6 cellular contexts compared by ENCODE assay signal in genomic region chr6:25916330-25916729, GRCh38. TPM values are rescaled to one million over a fixed set of nuclear protein-coding genes. Genes with fewer than 3 reads are reported as not detected.
"Had no signal": no experiment of that assay in that cellular context is flagged by ENCODE, and none has a peak within 500 bp of the region (broad histone marks: within the 10 kb centered on the region; RNA-seq: fewer than 3 reads in every experiment).

No MANE protein-coding gene starts in this region.

- H3K4me3 ChIP-seq: GM23338 had no signal

- DNase-seq: H9, HCEC 1CT, KBM-7 had no signal

- H3K4me1 Mint-ChIP-seq: GM23338 had no signal

- H3K4me3 Mint-ChIP-seq: GM23338, H9 had no signal

- H3K4me2 ChIP-seq: GM23338 had no signal

- H3K9me3 Mint-ChIP-seq: GM23338, H9 had no signal

- H3K27ac Mint-ChIP-seq: GM23338, H9 had no signal

- ATAC-seq: GM23338 had no signal

RNA-seq across cellular contexts. Expression of gene SLC17A2, which starts 14.2 kb away (rescaled TPM):
- total RNA-seq: GM23338, H1, H9, HT-29 had no signal
- polyA plus RNA-seq: GM23338, H1 had no signal

RNA-seq across cellular contexts. Expression of gene SLC17A3, which starts 42.3 kb away (rescaled TPM):
- total RNA-seq: GM23338, H1, H9, HT-29 had no signal
- polyA plus RNA-seq: GM23338, H1 had no signal
